In the genomic region with DNA sequence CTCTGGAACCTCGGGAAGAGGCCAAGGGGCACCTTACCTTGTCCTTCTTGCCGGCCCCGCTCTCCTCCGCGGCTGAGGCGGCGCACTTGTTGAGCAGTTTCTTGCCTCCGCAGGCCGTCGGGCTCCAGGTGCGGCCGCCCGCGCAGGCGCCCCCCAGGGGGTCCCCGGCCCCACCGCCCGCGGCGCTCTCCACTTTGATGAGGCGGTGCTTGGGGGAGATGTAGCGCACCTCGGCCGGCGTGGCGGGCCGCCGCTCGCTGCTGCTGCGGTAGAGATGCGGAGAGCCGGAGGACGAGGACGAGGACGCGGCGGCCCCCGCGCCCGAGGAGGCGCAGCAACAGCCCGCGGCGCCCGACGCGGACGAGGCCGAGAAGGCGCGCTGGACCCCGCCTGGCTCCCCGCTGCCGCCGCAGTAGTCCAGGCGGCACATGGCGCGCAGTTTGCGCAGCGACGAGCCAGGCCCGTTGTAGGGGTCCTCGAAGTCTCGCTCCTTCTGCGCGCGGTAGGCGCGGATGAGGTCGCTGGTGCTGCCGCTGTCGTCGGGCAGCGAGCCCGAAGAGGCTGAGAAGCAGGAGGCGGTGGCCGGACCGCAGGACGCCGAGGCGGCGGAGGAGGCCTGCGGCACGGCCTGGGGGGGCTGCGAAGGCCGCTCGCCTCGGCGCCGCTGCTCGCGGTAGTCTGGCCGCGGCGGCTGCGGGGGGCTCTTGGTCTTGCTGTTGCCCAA, we compare ENCODE assay signal across 8 cellular contexts. TPM values are rescaled to one million over a fixed set of nuclear protein-coding genes. Genes with fewer than 3 reads are reported as not detected.
A peak's percentile ranks its signal among the peaks of the same experiment; 100 is the strongest.
DNase-seq lines count a peak whose midpoint lies in the region; ATAC-seq and TF ChIP-seq lines count a peak whose summit lies in the region.

No MANE protein-coding gene starts in this region.

- H3K4me3 Mint-ChIP-seq in CD4-positive, alpha-beta T cell = peak overlapping the region; percentile 79
- peak overlapping the region; percentile 78 for H3K4me3 Mint-ChIP-seq in activated naive CD8-positive, alpha-beta T cell treated with anti-CD3 and anti-CD28 coated beads, Interleukin-2, amount 10 ng/mL, durations not matched to agents 7 days and 5 days

- CTCF ChIA-PET in CD4-positive, alpha-beta T cell (lab: Charles Lee) = interaction anchor here (1.3 to 1.4 kb wide), 2 partner anchors 155 to 165 kb away, joined by 5 read pairs; no protein-coding TSS in a partner anchor

- no peaks in the 10 kb centered on the region for H3K36me3 Mint-ChIP-seq in CD4-positive, alpha-beta T cell (ENCODE audit: low read depth)
- no peaks in the 10 kb centered on the region for H3K36me3 Mint-ChIP-seq in activated naive CD8-positive, alpha-beta T cell treated with anti-CD3 and anti-CD28 coated beads, Interleukin-2, amount 10 ng/mL, durations not matched to agents 7 days and 5 days

- H3K4me3 ChIP-seq in HUES48 (ENCODE audit: low read depth, low read length) (peak overlapping the region; percentile 74), iPS-20b (ENCODE audit: low read length) (peak overlapping the region; percentile 80)

- no peaks in the 10 kb centered on the region for H3K9me3 Mint-ChIP-seq in CD4-positive, alpha-beta T cell
- no peaks in the 10 kb centered on the region for H3K9me3 Mint-ChIP-seq in activated naive CD8-positive, alpha-beta T cell treated with anti-CD3 and anti-CD28 coated beads, Interleukin-2, amount 10 ng/mL, durations not matched to agents 7 days and 5 days

- H3K36me3 ChIP-seq in HUES48 (ENCODE audit: control insufficient read depth, insufficient read depth, low read length) (no peaks in the 10 kb centered on the region), iPS-20b (ENCODE audit: insufficient read depth, low read depth, low read length) (no peaks in the 10 kb centered on the region)

- H3K9ac ChIP-seq in HUES48 (ENCODE audit: low read depth, low read length) = no peak overlapping the region; the same call in 1 of the 2 replicates
- peak overlapping the region; percentile 23; the same call in 1 of the 2 replicates for H3K9ac ChIP-seq in iPS-20b (ENCODE audit: low read depth, low read length)

- intact Hi-C loops in CD4-positive, alpha-beta T cell (cut with DNase I, micrococcal nuclease) = loop anchor here (1.0 to 10.0 kb wide), 6 partner anchors 165 to 646 kb away; a partner anchor contains a TSS

- DNase-seq in CD4-positive, alpha-beta T cell = peak in 1 of 10 experiments; percentile 2
- DNase-seq in activated naive CD8-positive, alpha-beta T cell treated with anti-CD3 and anti-CD28 coated beads, Interleukin-2, amount 10 ng/mL, durations not matched to agents 7 days and 5 days = peak; percentile 45
- DNase-seq in stimulated activated naive CD8-positive, alpha-beta T cell treated with anti-CD3 and anti-CD28 coated beads, Interleukin-15, Interleukin-2, amounts not matched to agents 100 U/mL and 50 U/mL, for 24 hours = peak; percentile 19
- no peak for DNase-seq in pons (ENCODE audit: low spot score)

- TF ChIP-seq CTCF in CD4-positive, alpha-beta T cell (IDR thresholded peaks at IDR 0.05) = no peak

- H3K27me3 ChIP-seq in CD4-positive, alpha-beta T cell (ENCODE audit: control insufficient read depth, insufficient read depth, low read length) = no peaks in the 10 kb centered on the region
- peaks cover 26% of the 10 kb centered on the region for H3K27me3 ChIP-seq in HUES48 (ENCODE audit: control insufficient read depth, insufficient read depth, low read length)
- H3K27me3 ChIP-seq in iPS-20b (ENCODE audit: insufficient read depth, low read length) = peaks cover 33% of the 10 kb centered on the region

- no peak for ATAC-seq in CD4-positive, alpha-beta T cell (ENCODE audit: poor library complexity)
- no peak for ATAC-seq in activated naive CD8-positive, alpha-beta T cell treated with anti-CD3 and anti-CD28 coated beads, Interleukin-2, amount 10 ng/mL, durations not matched to agents 7 days and 5 days (ENCODE audit: low read depth)
- ATAC-seq in stimulated activated naive CD8-positive, alpha-beta T cell treated with anti-CD3 and anti-CD28 coated beads, Interleukin-15, Interleukin-2, amounts not matched to agents 100 U/mL and 50 U/mL, for 24 hours = no peak
- ATAC-seq in HG03571 (IDR thresholded peaks at IDR 0.05; ENCODE audit: unreplicated experiment) (no peak), HG03175 (IDR thresholded peaks at IDR 0.05; ENCODE audit: unreplicated experiment) (no peak)

- peaks cover 30% of the 10 kb centered on the region for H3K4me1 Mint-ChIP-seq in CD4-positive, alpha-beta T cell (ENCODE audit: low read depth)
- peaks cover 22% of the 10 kb centered on the region for H3K4me1 Mint-ChIP-seq in activated naive CD8-positive, alpha-beta T cell treated with anti-CD3 and anti-CD28 coated beads, Interleukin-2, amount 10 ng/mL, durations not matched to agents 7 days and 5 days

- H3K27me3 Mint-ChIP-seq in CD4-positive, alpha-beta T cell = no peaks in the 10 kb centered on the region
- peaks cover 52% of the 10 kb centered on the region for H3K27me3 Mint-ChIP-seq in activated naive CD8-positive, alpha-beta T cell treated with anti-CD3 and anti-CD28 coated beads, Interleukin-2, amount 10 ng/mL, durations not matched to agents 7 days and 5 days

- no peak overlapping the region for H3K27ac Mint-ChIP-seq in CD4-positive, alpha-beta T cell
- H3K27ac Mint-ChIP-seq in activated naive CD8-positive, alpha-beta T cell treated with anti-CD3 and anti-CD28 coated beads, Interleukin-2, amount 10 ng/mL, durations not matched to agents 7 days and 5 days = no peak overlapping the region

- POLR2A ChIA-PET in CD4-positive, alpha-beta T cell (lab: Charles Lee) = interaction anchor here (3.1 kb wide), 1 partner anchor 164 kb away, joined by 11 read pairs; a partner anchor contains a TSS
- POLR2A ChIA-PET in activated naive CD8-positive, alpha-beta T cell treated with anti-CD3 and anti-CD28 coated beads, Interleukin-2, amount 10 ng/mL, durations not matched to agents 7 days and 5 days (lab: Charles Lee) = interaction anchor here (0.8 kb wide), 1 partner anchor 154 kb away, joined by 3 read pairs; no protein-coding TSS in a partner anchor

- H3K4me1 ChIP-seq in HUES48 (ENCODE audit: control insufficient read depth, insufficient read depth, low read length) (peaks cover 27% of the 10 kb centered on the region), iPS-20b (ENCODE audit: insufficient read depth, low read length) (peaks cover 14% of the 10 kb centered on the region; the same call in 1 of the 2 replicates)

- H3K9me3 ChIP-seq in CD4-positive, alpha-beta T cell (ENCODE audit: control insufficient read depth, low read length) = no peaks in the 10 kb centered on the region
- H3K9me3 ChIP-seq in HUES48 (ENCODE audit: control insufficient read depth, insufficient read depth, low read length) = no peaks in the 10 kb centered on the region
- H3K9me3 ChIP-seq in iPS-20b (ENCODE audit: insufficient read depth, low read depth, low read length) = no peaks in the 10 kb centered on the region

- no peak overlapping the region for H3K27ac ChIP-seq in CD4-positive, alpha-beta T cell (ENCODE audit: low read depth, low read length)
- peak overlapping the region; percentile 73 for H3K27ac ChIP-seq in HUES48 (ENCODE audit: low read depth, low read length)
- H3K27ac ChIP-seq in iPS-20b (ENCODE audit: low read length) = no peak overlapping the region

RNA-seq across cellular contexts. Expression of a gene that starts 1.0 kb away (rescaled TPM):
- 1 to 10 TPM; 1.1 to 1.2 TPM for total RNA-seq in CD4-positive, alpha-beta T cell
- 1 to 10 TPM in 1 of 2 experiments, under 1 TPM in 1; 0.78 to 1.1 TPM for total RNA-seq in activated naive CD8-positive, alpha-beta T cell treated with anti-CD3 and anti-CD28 coated beads, Interleukin-2, amount 10 ng/mL, durations not matched to agents 7 days and 5 days
